In the genomic region with DNA sequence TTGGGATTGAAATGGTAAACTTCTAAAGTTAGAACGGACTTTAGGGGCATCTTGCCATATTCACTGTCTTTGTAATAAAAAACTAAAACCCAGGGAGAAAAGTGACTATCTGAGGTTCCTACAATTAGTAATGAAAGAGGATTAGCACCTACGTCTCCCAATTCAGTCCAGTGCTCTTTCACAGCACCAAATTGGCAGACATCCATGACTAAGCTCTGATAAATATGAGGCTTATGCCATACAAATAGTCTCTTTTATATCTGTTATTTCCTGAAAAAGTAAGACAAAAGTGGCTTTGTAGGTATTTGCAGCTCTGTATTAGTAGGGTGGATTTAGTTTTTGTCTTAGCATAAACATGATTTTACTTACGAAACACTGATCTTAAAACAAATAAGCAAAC, we compare ENCODE assay signal across 22 cellular contexts.
DNase-seq lines count a peak whose midpoint lies in the region; ATAC-seq, FAIRE-seq and TF ChIP-seq lines count a peak whose summit lies in the region.
"Had no signal": no experiment of that assay in that cellular context is flagged by ENCODE, and none has a peak within 500 bp of the region (broad histone marks: within the 10 kb centered on the region; RNA-seq: fewer than 3 reads in every experiment).

No MANE protein-coding gene starts in this region.

- ATAC-seq in left colon, result no peak
- ATAC-seq: Panc1 had no signal

- intact Hi-C loops in left colon (cut with DNase I, micrococcal nuclease), result no loop called here

- H3K79me2 ChIP-seq in astrocyte (ENCODE audit: insufficient read depth, low read length), result no peaks in the 10 kb centered on the region

- H3K27me3 ChIP-seq in astrocyte (ENCODE audit: insufficient read depth, low read length), result no peaks in the 10 kb centered on the region
- H3K27me3 ChIP-seq: SJSA1 had no signal

- H3K36me3 ChIP-seq in astrocyte (ENCODE audit: insufficient read depth, low read length), result no peaks in the 10 kb centered on the region
- H3K36me3 ChIP-seq: HAP-1, SJSA1 had no signal

- no peaks in the 10 kb centered on the region for H3K4me1 ChIP-seq in astrocyte (ENCODE audit: insufficient read depth, low read length)
- H3K4me1 ChIP-seq: HAP-1, SJSA1 had no signal

- no peaks in the 10 kb centered on the region for H4K20me1 ChIP-seq in astrocyte (ENCODE audit: insufficient read depth, low read length)

- no peak overlapping the region for H3K4me3 Mint-ChIP-seq in astrocyte (ENCODE audit: unreplicated experiment)
- H3K4me3 Mint-ChIP-seq: B cell, CD14-positive monocyte had no signal

- FAIRE-seq in astrocyte (lab: Jason Lieb, UNC), result no peak

- H3K4me1 Mint-ChIP-seq in astrocyte (ENCODE audit: low read depth, unreplicated experiment), result no peaks in the 10 kb centered on the region
- H3K4me1 Mint-ChIP-seq: B cell, CD14-positive monocyte had no signal

- H3K27ac ChIP-seq in astrocyte (ENCODE audit: low read depth, low read length), result no peak overlapping the region
- H3K27ac ChIP-seq: GM23248, SJSA1 had no signal

- no peak overlapping the region for H3K4me3 ChIP-seq in astrocyte (ENCODE audit: insufficient read depth, low read depth, low read length)
- H3K4me3 ChIP-seq in fibroblast of the aortic adventitia (ENCODE audit: low read depth, low read length), result no peak overlapping the region
- H3K4me3 ChIP-seq: GM23248, HAP-1, SJSA1 had no signal

- H3K27ac Mint-ChIP-seq in astrocyte (ENCODE audit: unreplicated experiment), result no peak overlapping the region
- H3K27ac Mint-ChIP-seq: B cell, CD14-positive monocyte had no signal

- peak; percentile 13 for DNase-seq in NCI-H2029 (lab: John Stamatoyannopoulos, UW)
- DNase-seq in NCI-H2029 treated with DMSO at 0.1 percent for 48 hours (lab: John Stamatoyannopoulos, UW), result no peak
- DNase-seq in COLO829 (ENCODE audit: low spot score), result peak; percentile 74
- peak; percentile 5 for DNase-seq in astrocyte (ENCODE audit: low read depth)
- DNase-seq in fibroblast of the aortic adventitia (ENCODE audit: low read depth), result peak; percentile 6
- no peak for DNase-seq in globus pallidus (ENCODE audit: low spot score)
- no peak for DNase-seq in left colon
- no peak for DNase-seq in UCSD-AML1 (lab: John Stamatoyannopoulos, UW; ENCODE audit: unreplicated experiment)
- DNase-seq: DMS79 treated with DMSO at 0.1 percent for 48 hours; GM23248; Kasumi-1; NCI-H1436; NCI-H1930; NCI-H2171; NCI-H446 treated with DMSO at 0.1 percent for 48 hours; NCI-H526 treated with DMSO at 0.1 percent for 48 hours; NK-92 treated with Interleukin-12 subunit alpha and Interleukin-12 subunit beta, amount 100 ng/mL, for 24 hours had no signal

- H3K9me3 Mint-ChIP-seq in astrocyte (ENCODE audit: unreplicated experiment), result peaks cover 2% of the 10 kb centered on the region

- H3K36me3 Mint-ChIP-seq in astrocyte (ENCODE audit: low read depth, unreplicated experiment), result no peaks in the 10 kb centered on the region
- H3K36me3 Mint-ChIP-seq: CD14-positive monocyte had no signal

- H2AFZ ChIP-seq in astrocyte (ENCODE audit: low read depth, low read length), result no peak overlapping the region
- H2AFZ ChIP-seq: GM23248 had no signal

- H3K4me2 ChIP-seq in astrocyte (ENCODE audit: low read length), result no peak overlapping the region

- TF ChIP-seq CTCF in astrocyte (IDR thresholded peaks at IDR 0.05; ENCODE audit: insufficient read depth, low read depth, low read length), result no peak
- no peak for TF ChIP-seq CTCF in fibroblast of the aortic adventitia (IDR thresholded peaks at IDR 0.05; ENCODE audit: insufficient read depth, low read length)

- no peak overlapping the region for H3K9ac ChIP-seq in astrocyte (ENCODE audit: low read length)
- H3K9ac ChIP-seq: GM23248 had no signal

- H3K27me3 Mint-ChIP-seq in astrocyte (ENCODE audit: low read depth, unreplicated experiment), result no peaks in the 10 kb centered on the region

- peaks cover 3% of the 10 kb centered on the region for H3K9me3 ChIP-seq in astrocyte (ENCODE audit: insufficient read depth, low read depth, low read length)
- H3K9me3 ChIP-seq: HAP-1, SJSA1 had no signal

Comparison
In these comparisons a context has a peak if more than half of its experiments do, and no peak if none do; other contexts are left out.
1. DNase-seq: peak in NCI-H2029 (single experiment), COLO829 (single experiment), astrocyte (single experiment) and fibroblast of the aortic adventitia (single experiment); none in NCI-H2029 treated with DMSO at 0.1 percent for 48 hours (single experiment), globus pallidus (single experiment), left colon (0 of 2) and UCSD-AML1 (single experiment).